In genomic region chr6:104239971-104240370, GRCh38 we compare ENCODE assay signal across 10 cellular contexts.
"Had no signal": no experiment of that assay in that cellular context is flagged by ENCODE, and none has a peak within 500 bp of the region (broad histone marks: within the 10 kb centered on the region; RNA-seq: fewer than 3 reads in every experiment).

No MANE protein-coding gene starts in this region.

- DNase-seq: GM23248, GOT3, H7, H9, HCEC 1CT, HFFc6 had no signal

- H3K9me3 ChIP-seq: HAP-1 had no signal

- H3K9ac ChIP-seq: GM23248 had no signal

- H3K4me2 ChIP-seq: GM23338 had no signal

- H3K4me3 Mint-ChIP-seq: GM23338, H9, HFFc6 had no signal

- H3K36me3 ChIP-seq: HAP-1 had no signal

- H2AFZ ChIP-seq: GM23248, GM23338 had no signal

- H3K4me1 Mint-ChIP-seq: GM23338, H9 had no signal

- H3K27ac ChIP-seq: GM23248 had no signal

- FAIRE-seq: H1, H54 had no signal

- H3K9me3 Mint-ChIP-seq: GM23338, H9 had no signal

- H3K4me3 ChIP-seq: GM23248, GM23338, HAP-1 had no signal

- H3K27ac Mint-ChIP-seq: GM23338, H9, HFFc6 had no signal

- H3K4me1 ChIP-seq: HAP-1 had no signal
